19 cellular contexts compared by ENCODE assay signal in the genomic region with DNA sequence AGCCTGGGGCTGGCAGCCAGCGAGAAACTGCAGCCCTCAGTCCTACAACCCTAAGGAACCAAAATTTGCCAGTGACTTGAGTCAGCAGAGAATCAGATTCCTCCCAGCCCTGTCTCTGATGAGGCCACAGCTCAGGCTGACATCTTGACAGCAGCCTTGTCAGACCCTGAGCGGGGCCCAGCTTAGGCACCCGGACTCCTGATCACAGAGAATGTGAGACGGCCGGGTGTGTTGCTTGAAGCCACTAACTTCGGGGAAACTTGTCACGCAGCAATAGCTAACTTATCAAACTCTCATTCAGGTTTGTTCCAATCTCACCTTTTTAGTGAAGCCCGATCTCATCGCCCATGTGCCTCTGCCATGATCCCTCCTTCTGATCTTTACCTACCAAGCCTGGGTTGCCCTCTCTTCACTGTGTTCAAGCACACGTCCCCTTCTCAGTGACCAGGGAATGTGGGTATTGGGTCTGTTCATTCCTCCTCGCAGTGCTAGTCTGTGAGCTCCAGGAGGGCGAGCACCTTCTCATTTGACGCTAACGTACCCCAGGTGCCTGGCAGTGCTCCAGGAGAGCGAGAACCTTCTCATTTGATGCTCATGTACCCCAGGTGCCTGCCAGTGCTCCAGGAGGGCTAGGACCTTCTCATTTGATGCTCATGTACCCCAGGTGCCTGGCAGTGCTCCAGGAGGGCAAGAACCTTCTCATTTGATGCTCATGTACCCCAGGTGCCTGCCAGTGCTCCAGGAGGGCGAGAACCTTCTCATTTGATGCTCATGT.
"Had no signal": no experiment of that assay in that cellular context is flagged by ENCODE, and none has a peak within 500 bp of the region (broad histone marks: within the 10 kb centered on the region; RNA-seq: fewer than 3 reads in every experiment).

No MANE protein-coding gene starts in this region.

- ATAC-seq: activated T-cell treated with anti-CD3 and anti-CD28 coated beads, Interleukin-2, amount 50 U/mL, for 4 hours; esophagus mucosa; left lobe of liver; stimulated activated naive CD8-positive, alpha-beta T cell treated with anti-CD3 and anti-CD28 coated beads, Interleukin-15, amount 100 ng/mL, for 72 hours; T-cell had no signal

- H3K4me3 Mint-ChIP-seq: activated naive CD4-positive, alpha-beta T cell treated with anti-CD3 and anti-CD28 coated beads, Interleukin-2, amount 50 U/mL, for 24 hours; activated T-cell treated with anti-CD3 and anti-CD28 coated beads, Interleukin-2, amount 50 U/mL, for 4 hours; stimulated activated naive CD8-positive, alpha-beta T cell treated with anti-CD3 and anti-CD28 coated beads, Interleukin-15, amount 100 ng/mL, for 72 hours; T-cell had no signal

- H3K27me3 Mint-ChIP-seq: activated naive CD4-positive, alpha-beta T cell treated with anti-CD3 and anti-CD28 coated beads, Interleukin-2, amount 50 U/mL, for 24 hours; progenitor cell of endocrine pancreas; stimulated activated naive CD8-positive, alpha-beta T cell treated with anti-CD3 and anti-CD28 coated beads, Interleukin-15, amount 100 ng/mL, for 72 hours; T-cell had no signal

- H3K4me1 Mint-ChIP-seq: activated naive CD4-positive, alpha-beta T cell treated with anti-CD3 and anti-CD28 coated beads, Interleukin-2, amount 50 U/mL, for 24 hours; stimulated activated naive CD8-positive, alpha-beta T cell treated with anti-CD3 and anti-CD28 coated beads, Interleukin-15, amount 100 ng/mL, for 72 hours had no signal

- H3K27ac Mint-ChIP-seq: activated naive CD4-positive, alpha-beta T cell treated with anti-CD3 and anti-CD28 coated beads, Interleukin-2, amount 50 U/mL, for 24 hours; activated T-helper 2 cell treated with anti-CD3 and anti-CD28 coated beads, Interferon-gamma antibody, Interleukin-2, Interleukin-4, amounts not matched to agents 10 μg/mL and 5 μg/mL and 100 μg/mL, durations not matched to agents 14 hours and 24 hours and 36 hours; stimulated activated naive CD8-positive, alpha-beta T cell treated with anti-CD3 and anti-CD28 coated beads, Interleukin-15, amount 100 ng/mL, for 72 hours; T-cell had no signal

- H3K9me3 Mint-ChIP-seq: activated T-cell treated with anti-CD3 and anti-CD28 coated beads, Interleukin-2, amount 50 U/mL, for 4 hours had no signal

- DNase-seq: activated CD4-positive, alpha-beta T cell treated with anti-CD3 and anti-CD28 coated beads for 1 hour; activated CD4-positive, alpha-beta T cell treated with anti-CD3 and anti-CD28 coated beads, Interleukin-2, amount 50 U/mL, for 1 hour; activated CD8-positive, alpha-beta memory T cell treated with anti-CD3 and anti-CD28 coated beads, Interleukin-2, amount 50 U/mL, for 48 hours; activated T-cell treated with anti-CD3 and anti-CD28 coated beads, Interleukin-2, amount 50 U/mL, for 4 hours; brain microvascular endothelial cell; central memory CD4-positive, alpha-beta T cell; effector memory CD4-positive, alpha-beta T cell; foreskin melanocyte; nucleus accumbens; stimulated activated CD4-positive, alpha-beta T cell treated with anti-CD3 and anti-CD28 coated beads, Interleukin-1b, Interleukin-23, amount 100 ng/mL, for 48 hours; stimulated activated naive CD8-positive, alpha-beta T cell treated with anti-CD3 and anti-CD28 coated beads, Interleukin-15, amount 100 ng/mL, for 72 hours; T-cell; transverse colon; WERI-Rb-1 had no signal
